25 cellular contexts compared by ENCODE assay signal in the genomic region with DNA sequence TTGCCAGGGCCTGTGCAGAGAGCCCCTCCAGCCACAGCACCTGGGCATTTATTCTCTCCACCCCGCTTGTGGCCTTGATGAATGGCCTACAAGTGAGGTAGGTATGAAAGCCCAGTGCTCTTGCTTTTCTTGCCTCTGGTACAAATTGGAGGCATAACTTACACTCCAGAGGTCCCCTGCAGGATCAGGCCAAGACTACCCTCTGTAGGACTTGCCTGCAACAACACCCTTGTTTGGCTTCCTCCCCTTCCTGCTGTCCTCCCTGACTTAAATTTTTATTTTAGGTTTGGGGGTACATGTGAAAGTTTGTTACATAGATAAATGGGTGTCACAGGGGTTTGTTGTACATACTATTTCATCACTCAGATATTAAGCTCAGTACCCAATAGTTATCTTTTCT.
DNase-seq lines count a peak whose midpoint lies in the region; ATAC-seq, FAIRE-seq and TF ChIP-seq lines count a peak whose summit lies in the region.
"Had no signal": no experiment of that assay in that cellular context is flagged by ENCODE, and none has a peak within 500 bp of the region (broad histone marks: within the 10 kb centered on the region; RNA-seq: fewer than 3 reads in every experiment).

No MANE protein-coding gene starts in this region.

- no peak overlapping the region for H3K23ac ChIP-seq in IMR-90 (ENCODE audit: low read depth, low read length)

- H4K20me1 ChIP-seq in IMR-90 (ENCODE audit: insufficient read depth, low read length): no peaks in the 10 kb centered on the region
- H4K20me1 ChIP-seq: BLaER1 had no signal

- H3K27ac ChIP-seq in IMR-90 (ENCODE audit: insufficient read depth, low read length): no peak overlapping the region
- H3K27ac ChIP-seq in brain microvascular endothelial cell: no peak overlapping the region
- H3K27ac ChIP-seq in small intestine (ENCODE audit: low read depth in 1 of 2, low read length in 1 of 2): no peak overlapping the region
- H3K27ac ChIP-seq: BLaER1, left ventricle myocardium inferior, neural progenitor cell, psoas muscle, tibial nerve had no signal

- dilution Hi-C loops in IMR-90 (cut with HindIII; ENCODE audit: low sequenced_read_pairs, unreplicated experiment): no loop called here

- H4K91ac ChIP-seq in IMR-90 (ENCODE audit: insufficient read depth, low read depth, low read length): no peak overlapping the region

- no peaks in the 10 kb centered on the region for H3K27me3 Mint-ChIP-seq in osteocyte (ENCODE audit: unreplicated experiment)
- H3K27me3 Mint-ChIP-seq: activated CD4-positive, alpha-beta T cell treated with anti-CD3 and anti-CD28 coated beads for 36 hours; activated T-helper 17 cell treated with anti-CD3 and anti-CD28 coated beads, Interleukin-2, amount 50 U/mL, for 72 hours; stimulated activated naive CD8-positive, alpha-beta T cell treated with anti-CD3 and anti-CD28 coated beads, Interleukin-15, Interleukin-2, amounts not matched to agents 100 ng/mL and 50 ng/mL, for 24 hours had no signal

- H3K27me3 ChIP-seq in IMR-90 (ENCODE audit: control insufficient read depth, insufficient read depth, low read length): no peaks in the 10 kb centered on the region
- no peaks in the 10 kb centered on the region for H3K27me3 ChIP-seq in brain microvascular endothelial cell (replicated peaks)
- H3K27me3 ChIP-seq in small intestine (ENCODE audit: control insufficient read depth in 2 of 2, insufficient read depth in 2 of 2, low read length in 2 of 2): no peaks in the 10 kb centered on the region
- H3K27me3 ChIP-seq: BLaER1, neural progenitor cell, tibial nerve had no signal

- no peak overlapping the region for H3K56ac ChIP-seq in IMR-90 (ENCODE audit: extremely low read depth, insufficient read depth, low read length)

- H3K4ac ChIP-seq in IMR-90 (ENCODE audit: low read depth, low read length): 0 out of 2 replicates have a peak overlapping the region, but pooled peaks have one; percentile 25

- H3K9ac ChIP-seq in IMR-90 (ENCODE audit: low read depth, low read length): no peak overlapping the region
- H3K9ac ChIP-seq: BLaER1, neural progenitor cell had no signal

- intact Hi-C loops in IMR-90 (cut with micrococcal nuclease): no loop called here

- in situ Hi-C loops in IMR-90 (cut with MboI; ENCODE audit: low sequenced_read_pairs): no loop called here
- in situ Hi-C loops in brain microvascular endothelial cell (cut with HindIII; ENCODE audit: low pct_ligation_motif_present, low sequenced_read_pairs): no loop called here

- peaks cover 0 to 3% of the 10 kb centered on the region in 2 experiments; a peak in 2 of 4 replicates for H3K79me1 ChIP-seq in IMR-90 (ENCODE audit: low read depth in 1 of 2, low read length in 2 of 2)

- TF ChIP-seq POLR2A in IMR-90 (IDR thresholded peaks at IDR 0.05; ENCODE audit: low read depth, low read length): no peak

- no CpG with 5 or more reads among the region's 1 CpG for WGBS in IMR-90 (ENCODE audit: extremely low coverage in 2 of 2, insufficient read length in 1 of 2), 2 experiments
- WGBS in small intestine, 3 donors: 92 to 100% (median 97%) methylated on average over 1 of the region's 1 CpG

- no peak overlapping the region for H3K4me3 Mint-ChIP-seq in osteocyte (ENCODE audit: unreplicated experiment)
- H3K4me3 Mint-ChIP-seq: activated CD4-positive, alpha-beta T cell treated with anti-CD3 and anti-CD28 coated beads for 36 hours; activated CD8-positive, alpha-beta memory T cell treated with anti-CD3 and anti-CD28 coated beads, Interleukin-2, amount 10 ng/mL, durations not matched to agents 7 days and 5 days; activated T-helper 17 cell treated with anti-CD3 and anti-CD28 coated beads, Interleukin-2, amount 50 U/mL, for 72 hours; immature natural killer cell; neural progenitor cell; stimulated activated naive CD8-positive, alpha-beta T cell treated with anti-CD3 and anti-CD28 coated beads, Interleukin-15, Interleukin-2, amounts not matched to agents 100 ng/mL and 50 ng/mL, for 24 hours had no signal

- H2BK120ac ChIP-seq in IMR-90 (ENCODE audit: low read depth, low read length): peak overlapping the region; percentile 3; the same call in 1 of the 2 replicates

- no peak overlapping the region for H2AK9ac ChIP-seq in IMR-90 (replicated peaks; ENCODE audit: low read depth, low read length, poor library complexity)

- DNase-seq in GM12864 (ENCODE audit: low read depth): no peak
- no peak for DNase-seq in IMR-90
- DNase-seq in brain microvascular endothelial cell: no peak
- DNase-seq in osteocyte (ENCODE audit: extremely low spot score, unreplicated experiment): no peak
- DNase-seq in activated gamma-delta T cell (lab: John Stamatoyannopoulos, UW): no peak
- no peak for DNase-seq in small intestine
- no peak for DNase-seq in activated gamma-delta T cell treated with Interleukin-2 at 50 U/mL for 16 hours
- DNase-seq: activated CD4-positive, alpha-beta T cell treated with anti-CD3 and anti-CD28 coated beads for 36 hours; activated CD8-positive, alpha-beta memory T cell treated with anti-CD3 and anti-CD28 coated beads, Interleukin-2, amount 10 ng/mL, durations not matched to agents 7 days and 5 days; GOT3; immature natural killer cell; left ventricle myocardium inferior; NCI-H526 treated with DMSO at 0.1 percent for 48 hours; psoas muscle; stimulated activated CD4-positive, alpha-beta T cell treated with anti-CD3 and anti-CD28 coated beads, Interleukin-4, amount 100 ng/mL, for 1 hour; SW 1271 had no signal

- no peaks in the 10 kb centered on the region for H3K36me3 ChIP-seq in IMR-90 (ENCODE audit: control insufficient read depth, insufficient read depth, low read length)
- H3K36me3 ChIP-seq in brain microvascular endothelial cell (replicated peaks): no peaks in the 10 kb centered on the region
- no peaks in the 10 kb centered on the region for H3K36me3 ChIP-seq in small intestine (ENCODE audit: control insufficient read depth in 2 of 2, insufficient read depth in 2 of 2, low read length in 2 of 2)
- H3K36me3 ChIP-seq: BLaER1, left ventricle myocardium inferior, neural progenitor cell, tibial nerve had no signal

- H3K9me3 ChIP-seq in IMR-90 (ENCODE audit: control insufficient read depth, insufficient read depth, low read length) (no peaks in the 10 kb centered on the region), small intestine (ENCODE audit: control insufficient read depth, low read depth) (no peaks in the 10 kb centered on the region)
- H3K9me3 ChIP-seq: psoas muscle, tibial nerve had no signal

- H2BK5ac ChIP-seq in IMR-90 (ENCODE audit: low read depth, low read length, poor library complexity, severe bottlenecking): no peak overlapping the region

- no peak overlapping the region for H2BK15ac ChIP-seq in IMR-90 (ENCODE audit: low read depth, low read length)

- H2AK5ac ChIP-seq in IMR-90 (ENCODE audit: low read depth, low read length): no peak overlapping the region

- H2AFZ ChIP-seq in IMR-90 (replicated peaks; ENCODE audit: low read length, poor library complexity): no peak overlapping the region
- H2AFZ ChIP-seq: neural progenitor cell had no signal

- H3K4me1 Mint-ChIP-seq in osteocyte (ENCODE audit: unreplicated experiment): peaks cover 34% of the 10 kb centered on the region

- POLR2A ChIA-PET in IMR-90 (lab: Charles Lee; ENCODE audit: unreplicated experiment): no interaction called here

- H3K18ac ChIP-seq in IMR-90 (ENCODE audit: low read depth, low read length): no peak overlapping the region

- TF ChIP-seq CTCF in GM12864 (IDR thresholded peaks at IDR 0.05; ENCODE audit: low read depth, low read length, missing control alignments): peak; percentile 22
- peak; percentile 33 for TF ChIP-seq CTCF in IMR-90 (conservative IDR thresholded peaks at IDR 0.05; ENCODE audit: low read depth, low read length)
- TF ChIP-seq CTCF in brain microvascular endothelial cell (IDR thresholded peaks at IDR 0.05; ENCODE audit: low read depth, low read length, missing control alignments): peak; percentile 41
- peak; percentile 17 for TF ChIP-seq CTCF in osteocyte (IDR thresholded peaks at IDR 0.05)

- no peak overlapping the region for H4K8ac ChIP-seq in IMR-90 (ENCODE audit: low read depth in 2 of 2, low read length in 2 of 2)

- no peak for FAIRE-seq in small intestine (lab: Jason Lieb, UNC)
- FAIRE-seq: colon, GM19239, HTR-8/SVneo had no signal

- H3K27ac Mint-ChIP-seq in osteocyte (ENCODE audit: unreplicated experiment): no peak overlapping the region
- H3K27ac Mint-ChIP-seq: activated CD4-positive, alpha-beta T cell treated with anti-CD3 and anti-CD28 coated beads for 36 hours; activated CD8-positive, alpha-beta memory T cell treated with anti-CD3 and anti-CD28 coated beads, Interleukin-2, amount 10 ng/mL, durations not matched to agents 7 days and 5 days; activated T-helper 17 cell treated with anti-CD3 and anti-CD28 coated beads, Interleukin-2, amount 50 U/mL, for 72 hours; immature natural killer cell; neural progenitor cell; stimulated activated naive CD8-positive, alpha-beta T cell treated with anti-CD3 and anti-CD28 coated beads, Interleukin-15, Interleukin-2, amounts not matched to agents 100 ng/mL and 50 ng/mL, for 24 hours had no signal

- BruUV-seq in IMR-90 (replicated peaks; lab: Mats Ljungman, UMichigan): no TSS peak

- no peak overlapping the region for H3K4me2 ChIP-seq in IMR-90 (ENCODE audit: low read depth, low read length)
- H3K4me2 ChIP-seq: BLaER1, neural progenitor cell, smooth muscle cell had no signal

- peaks cover 10% of the 10 kb centered on the region for H3K9me3 Mint-ChIP-seq in osteocyte (ENCODE audit: unreplicated experiment)

- peaks cover 20% of the 10 kb centered on the region for H3K4me1 ChIP-seq in IMR-90 (ENCODE audit: control insufficient read depth, insufficient read depth, low read length)
- H3K4me1 ChIP-seq in small intestine (ENCODE audit: control insufficient read depth in 2 of 2, insufficient read depth in 1 of 2, low read depth in 1 of 2, low read length in 1 of 2): no peaks in the 10 kb centered on the region
- H3K4me1 ChIP-seq: BLaER1, neural progenitor cell, tibial nerve had no signal

- no peak overlapping the region for H3K14ac ChIP-seq in IMR-90 (replicated peaks; ENCODE audit: low read depth, low read length)

- ATAC-seq in IMR-90 (ENCODE audit: low read depth): no peak
- ATAC-seq: activated CD4-positive, alpha-beta T cell treated with anti-CD3 and anti-CD28 coated beads for 36 hours; activated CD8-positive, alpha-beta memory T cell treated with anti-CD3 and anti-CD28 coated beads, Interleukin-2, amount 10 ng/mL, durations not matched to agents 7 days and 5 days; activated T-helper 17 cell treated with anti-CD3 and anti-CD28 coated beads, Interleukin-2, amount 50 U/mL, for 72 hours; psoas muscle had no signal

- H2BK20ac ChIP-seq in IMR-90 (ENCODE audit: low read depth, low read length): no peak overlapping the region

- CTCF ChIA-PET in IMR-90 (lab: Yijun Ruan, JAX): no interaction called here

- peaks cover 5% of the 10 kb centered on the region for H3K9me1 ChIP-seq in IMR-90 (ENCODE audit: insufficient read depth, low read length)

- peaks cover 4% of the 10 kb centered on the region for H3K36me3 Mint-ChIP-seq in osteocyte (ENCODE audit: unreplicated experiment)
- H3K36me3 Mint-ChIP-seq: neural progenitor cell had no signal

- TF ChIP-seq RAD21 in IMR-90 (IDR thresholded peaks at IDR 0.05; ENCODE audit: low read length): peak; percentile 40

- H4K5ac ChIP-seq in IMR-90 (ENCODE audit: low read depth, low read length): no peak overlapping the region

- H3K4me3 ChIP-seq in GM12864 (ENCODE audit: low read depth, low read length): no peak overlapping the region
- no peak overlapping the region for H3K4me3 ChIP-seq in IMR-90 (ENCODE audit: insufficient read depth, low read depth, low read length)
- no peak overlapping the region for H3K4me3 ChIP-seq in brain microvascular endothelial cell (ENCODE audit: low read depth, low read length)
- no peak overlapping the region for H3K4me3 ChIP-seq in small intestine (ENCODE audit: low read depth in 1 of 2, low read length in 2 of 2)
- H3K4me3 ChIP-seq: BLaER1, left ventricle myocardium inferior, neural progenitor cell, psoas muscle, smooth muscle cell, tibial nerve had no signal
